11 cellular contexts compared by ENCODE assay signal in the genomic region with DNA sequence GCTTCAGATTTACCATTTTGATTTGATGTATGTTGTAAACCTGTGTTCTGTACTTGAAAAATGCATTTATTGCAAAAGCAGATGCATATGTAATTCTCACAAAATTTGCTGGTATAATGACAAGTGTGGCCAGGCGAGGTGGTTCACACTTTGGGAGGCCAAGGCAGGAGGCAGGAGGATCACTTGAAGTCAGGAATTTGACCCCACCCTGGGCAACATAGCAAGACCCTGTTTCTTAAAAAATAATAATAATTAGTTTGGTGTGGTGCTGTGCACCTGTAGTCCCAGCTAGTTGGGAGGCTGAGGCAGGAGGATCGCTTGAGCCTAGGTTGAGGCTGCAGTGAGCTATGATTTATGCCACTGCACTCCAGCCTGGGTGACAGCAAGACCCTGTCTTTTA.
"Had no signal": no experiment of that assay in that cellular context is flagged by ENCODE, and none has a peak within 500 bp of the region (broad histone marks: within the 10 kb centered on the region; RNA-seq: fewer than 3 reads in every experiment).

No MANE protein-coding gene starts in this region.

- H3K9ac ChIP-seq: GM23248 had no signal

- ATAC-seq: GM23338, HCT116 had no signal

- H3K4me2 ChIP-seq: GM23338 had no signal

- FAIRE-seq: H1, H54 had no signal

- DNase-seq: GM23248, GOT3, H7, H9, HCEC 1CT, HFFc6 had no signal

- H3K9me3 ChIP-seq: HAP-1 had no signal

- H3K4me3 ChIP-seq: GM23248, GM23338, HAP-1 had no signal

- H2AFZ ChIP-seq: GM23248, GM23338 had no signal

- H3K27ac ChIP-seq: GM23248 had no signal

- H3K4me1 ChIP-seq: HAP-1 had no signal
